15 cellular contexts compared by ENCODE assay signal in genomic region chr5:10533218-10533617, GRCh38. TPM values are rescaled to one million over a fixed set of nuclear protein-coding genes. Genes with fewer than 3 reads are reported as not detected.
DNase-seq lines count a peak whose midpoint lies in the region; ATAC-seq lines count a peak whose summit lies in the region.
"Had no signal": no experiment of that assay in that cellular context is flagged by ENCODE, and none has a peak within 500 bp of the region (broad histone marks: within the 10 kb centered on the region; RNA-seq: fewer than 3 reads in every experiment).

No MANE protein-coding gene starts in this region.

- peak; percentile 76 for ATAC-seq in left ventricle myocardium superior
- ATAC-seq in sciatic nerve: no peak
- ATAC-seq: body of pancreas had no signal

- intact Hi-C loops in left ventricle myocardium superior (cut with micrococcal nuclease) (no loop called here), sciatic nerve (cut with DNase I) (no loop called here)

- DNase-seq in NCI-H524 (lab: John Stamatoyannopoulos, UW) (peak; percentile 27 to 62), NCI-H524 treated with DMSO at 0.1 percent for 48 hours (lab: John Stamatoyannopoulos, UW) (no peak), NCI-H82 treated with DMSO at 0.1 percent for 48 hours (lab: John Stamatoyannopoulos, UW; ENCODE audit: unreplicated experiment) (peak; percentile 83), left ventricle myocardium superior (peak; percentile 46), sciatic nerve (ENCODE audit: low spot score) (peak; percentile 55), ureter (ENCODE audit: low spot score) (no peak), T-helper 1 cell (no peak), SW480 (ENCODE audit: low spot score) (no peak)
- DNase-seq: 8988T; activated naive CD4-positive, alpha-beta T cell; body of pancreas; CD4-positive, CD25-positive, alpha-beta regulatory T cell; naive B cell; NCI-H2029 treated with DMSO at 0.1 percent for 48 hours; NCI-H510A treated with DMSO at 0.1 percent for 48 hours had no signal

RNA-seq across cellular contexts. Expression of gene ANKRD33B, which starts 30.7 kb away (rescaled TPM):
- total RNA-seq in left ventricle myocardium superior (6.7 TPM), sciatic nerve (22.6 TPM), ureter (3.3 TPM)

Comparison
In these comparisons a context has a peak if more than half of its experiments do, and no peak if none do; other contexts are left out.
1. DNase-seq: peak in NCI-H524 (2 of 2), NCI-H82 treated with DMSO at 0.1 percent for 48 hours (single experiment), left ventricle myocardium superior (single experiment) and sciatic nerve (single experiment); none in NCI-H524 treated with DMSO at 0.1 percent for 48 hours (single experiment), ureter (single experiment), T-helper 1 cell (0 of 5) and SW480 (single experiment).